16 cellular contexts compared by ENCODE assay signal in genomic region chrX:35622601-35623000, GRCh38.
DNase-seq lines count a peak whose midpoint lies in the region; ATAC-seq, FAIRE-seq and TF ChIP-seq lines count a peak whose summit lies in the region.
"Had no signal": no experiment of that assay in that cellular context is flagged by ENCODE, and none has a peak within 500 bp of the region (broad histone marks: within the 10 kb centered on the region; RNA-seq: fewer than 3 reads in every experiment).

No MANE protein-coding gene starts in this region.

- H3K79me2 ChIP-seq in mesendoderm (ENCODE audit: control insufficient read depth, insufficient read depth, low read length) = no peaks in the 10 kb centered on the region

- H3K9me3 ChIP-seq in A549 = no peaks in the 10 kb centered on the region

- H2BK15ac ChIP-seq in mesendoderm (replicated peaks; ENCODE audit: low read depth) = no peak overlapping the region

- no peaks in the 10 kb centered on the region for H3K36me3 Mint-ChIP-seq in Calu3 (ENCODE audit: insufficient read depth, unreplicated experiment)

- intact Hi-C loops in Calu3 (cut with micrococcal nuclease; ENCODE audit: unreplicated experiment) = no loop called here

- H3K4me2 ChIP-seq in A549 (peak overlapping the region; percentile 47), mesendoderm (ENCODE audit: low read length) (no peak overlapping the region)
- H3K4me2 ChIP-seq: KMS-11 had no signal

- H3K18ac ChIP-seq in mesendoderm (ENCODE audit: low read length) = no peak overlapping the region

- BruUV-seq in Calu3 (replicated peaks; lab: Mats Ljungman, UMichigan) = no TSS peak

- no peak overlapping the region for H3K23ac ChIP-seq in mesendoderm (ENCODE audit: low read length)

- no peaks in the 10 kb centered on the region for H3K27me3 ChIP-seq in mesendoderm (ENCODE audit: insufficient read depth, low read length, poor library complexity)

- H2AK5ac ChIP-seq in mesendoderm (ENCODE audit: low read length) = no peak overlapping the region

- no peak overlapping the region for H2BK5ac ChIP-seq in mesendoderm (ENCODE audit: low read length)

- ATAC-seq in A549 (no peak), HG03520 (IDR thresholded peaks at IDR 0.05; ENCODE audit: unreplicated experiment) (no peak)
- ATAC-seq: GM12878 had no signal

- FAIRE-seq in A549 (lab: Jason Lieb, UNC) (peak; percentile 23), urothelium cell line (lab: Jason Lieb, UNC) (no peak)
- FAIRE-seq: GM12878, GM19239, H1 had no signal

- no peaks in the 10 kb centered on the region for H3K27me3 Mint-ChIP-seq in Calu3 (ENCODE audit: unreplicated experiment)
- H3K27me3 Mint-ChIP-seq: CD4-positive, alpha-beta T cell had no signal

- peaks cover 17% of the 10 kb centered on the region for H3K4me1 Mint-ChIP-seq in Calu3 (ENCODE audit: low read depth, unreplicated experiment)
- H3K4me1 Mint-ChIP-seq: H9 had no signal

- H3K27ac ChIP-seq in A549 (peak overlapping the region; percentile 64 to 65), mesendoderm (ENCODE audit: low read depth, low read length) (no peak overlapping the region)
- H3K27ac ChIP-seq: C4-2B, KMS-11 had no signal

- no peak overlapping the region for H2BK120ac ChIP-seq in mesendoderm (ENCODE audit: low read depth, low read length)

- TF ChIP-seq RAD21 in A549 (conservative IDR thresholded peaks at IDR 0.05 in 1 of 2, IDR thresholded peaks at IDR 0.05 in 1 of 2) = no peak

- H3K9me3 Mint-ChIP-seq in Calu3 (ENCODE audit: low read depth, unreplicated experiment) = peaks cover 3% of the 10 kb centered on the region

- H3K4me1 ChIP-seq in A549 = no peaks in the 10 kb centered on the region
- H3K4me1 ChIP-seq in mesendoderm (ENCODE audit: control insufficient read depth, low read depth, low read length) = no peaks in the 10 kb centered on the region

- H4K8ac ChIP-seq in mesendoderm (ENCODE audit: low read depth, low read length) = no peak overlapping the region

- 3% methylated on average over 5 of the region's 5 CpGs for WGBS in A549 (ENCODE audit: missing lambda C conversion rate)
- no CpG with 5 or more reads among the region's 5 CpGs for WGBS in mesendoderm (ENCODE audit: extremely low coverage, insufficient coverage, low lambda C conversion rate)

- POLR2A ChIA-PET in A549 (lab: Yijun Ruan, JAX) = no interaction called here

- H4K5ac ChIP-seq in mesendoderm (ENCODE audit: low read length) = no peak overlapping the region

- H3K4me3 ChIP-seq in A549 = no peak overlapping the region
- H3K4me3 ChIP-seq in mesendoderm (ENCODE audit: low read length) = no peak overlapping the region
- H3K4me3 ChIP-seq: GM12878 had no signal

- CTCF ChIA-PET in A549 (lab: Yijun Ruan, JAX) = no interaction called here
- CTCF ChIA-PET in Calu3 (lab: Charles Lee) = no interaction called here

- H3K79me1 ChIP-seq in mesendoderm (ENCODE audit: low read length) = no peaks in the 10 kb centered on the region

- no peak for TF ChIP-seq EP300 in A549 (IDR thresholded peaks at IDR 0.05)

- H3K9ac ChIP-seq in mesendoderm (ENCODE audit: low read length) = no peak overlapping the region
- H3K9ac ChIP-seq: KMS-11 had no signal

- TF ChIP-seq CTCF in A549 (IDR thresholded peaks at IDR 0.05) (no peak), Calu3 (IDR thresholded peaks at IDR 0.05; ENCODE audit: unreplicated experiment) (no peak)

- DNase-seq in A549 (ENCODE audit: low read depth in 1 of 2, low spot score in 1 of 2) (peak in 1 of 2 experiments; percentile 58), Calu3 (peak; percentile 6), LoVo (ENCODE audit: low spot score) (peak; percentile 63), mesendoderm (peak; percentile 3), NCI-H82 treated with DMSO at 0.1 percent for 48 hours (lab: John Stamatoyannopoulos, UW; ENCODE audit: unreplicated experiment) (no peak), urothelium cell line (ENCODE audit: low spot score) (no peak)
- DNase-seq: ACHN; CD4-positive, alpha-beta T cell; DMS79 treated with DMSO at 0.1 percent for 48 hours; H9 had no signal

- H3K4ac ChIP-seq in mesendoderm (ENCODE audit: low read depth, low read length) = no peak overlapping the region

- peak overlapping the region; percentile 48 for H3K27ac Mint-ChIP-seq in Calu3 (ENCODE audit: unreplicated experiment)
- H3K27ac Mint-ChIP-seq: CD4-positive, alpha-beta T cell; H9 had no signal

- no peak overlapping the region for H3K4me3 Mint-ChIP-seq in Calu3 (ENCODE audit: low read depth, unreplicated experiment)
- H3K4me3 Mint-ChIP-seq: CD4-positive, alpha-beta T cell; H9 had no signal

- no peaks in the 10 kb centered on the region for H3K36me3 ChIP-seq in mesendoderm (ENCODE audit: control insufficient read depth, insufficient read depth, low read length)

- no peak overlapping the region for H3K56ac ChIP-seq in mesendoderm (ENCODE audit: low read length)

- TF ChIP-seq POLR2A in A549 (IDR thresholded peaks at IDR 0.05; ENCODE audit: low read length) = no peak

TF ChIP-seq in A549, 52 proteins besides CTCF, POLR2A, EP300 and RAD21 (continues in another document):
- no peak for TF ChIP-seq ELK1 (IDR thresholded peaks at IDR 0.05; ENCODE audit: low read depth, low read length)
- no peak for TF ChIP-seq REST (IDR thresholded peaks at IDR 0.05)
- TF ChIP-seq HES2 (IDR thresholded peaks at IDR 0.05) = no peak
- no peak for TF ChIP-seq ATOH8 (CRISPR knock-in tag; IDR thresholded peaks at IDR 0.05; ENCODE audit: low read depth)
- no peak for TF ChIP-seq ESRRA (IDR thresholded peaks at IDR 0.05; ENCODE audit: borderline replicate concordance, low read length)
- TF ChIP-seq MAZ (IDR thresholded peaks at IDR 0.05; ENCODE audit: borderline replicate concordance, low read depth, low read length) = no peak
- no peak for TF ChIP-seq FOSL2 (IDR thresholded peaks at IDR 0.05)
- no peak for TF ChIP-seq FOSL2 (CRISPR knock-in tag; IDR thresholded peaks at IDR 0.05)
- TF ChIP-seq POLR2AphosphoS2 (conservative IDR thresholded peaks at IDR 0.05; ENCODE audit: low read length) = no peak
- no peak for TF ChIP-seq RNF2 (IDR thresholded peaks at IDR 0.05; ENCODE audit: borderline replicate concordance, low read depth)
- no peak for TF ChIP-seq CEBPB (IDR thresholded peaks at IDR 0.05)
- TF ChIP-seq JUN (IDR thresholded peaks at IDR 0.05) = no peak
- TF ChIP-seq PBX3 (IDR thresholded peaks at IDR 0.05) = no peak
- TF ChIP-seq GATA3 (IDR thresholded peaks at IDR 0.05; ENCODE audit: borderline replicate concordance) = no peak

Comparison
In these comparisons a context has a peak if more than half of its experiments do, and no peak if none do; other contexts are left out.
1. DNase-seq: peak in Calu3 (single experiment), LoVo (single experiment) and mesendoderm (single experiment); none in NCI-H82 treated with DMSO at 0.1 percent for 48 hours (single experiment) and urothelium cell line (single experiment).